Comparison of ENCODE assay signal across 18 cellular contexts in genomic region chr2:215790548-215791421, GRCh38.
"Had no signal": no experiment of that assay in that cellular context is flagged by ENCODE, and none has a peak within 500 bp of the region (broad histone marks: within the 10 kb centered on the region; RNA-seq: fewer than 3 reads in every experiment).

No MANE protein-coding gene starts in this region.

- H3K4me3 Mint-ChIP-seq: activated B cell treated with CpG ODN at 0.5 μM for 24 hours; activated CD4-positive, alpha-beta T cell treated with anti-CD3 and anti-CD28 coated beads, Interleukin-2, amount 10 ng/mL, durations not matched to agents 7 days and 5 days; activated naive CD4-positive, alpha-beta T cell treated with anti-CD3 and anti-CD28 coated beads, Interleukin-2, amount 10 ng/mL, durations not matched to agents 7 days and 5 days; natural killer cell; T-helper 17 cell had no signal

- H3K4me1 Mint-ChIP-seq: activated B cell treated with CpG ODN at 0.5 μM for 24 hours; activated naive CD4-positive, alpha-beta T cell treated with anti-CD3 and anti-CD28 coated beads, Interleukin-2, amount 10 ng/mL, durations not matched to agents 7 days and 5 days had no signal

- H3K27ac Mint-ChIP-seq: activated B cell treated with CpG ODN at 0.5 μM for 24 hours; activated CD4-positive, alpha-beta T cell treated with anti-CD3 and anti-CD28 coated beads, Interleukin-2, amount 10 ng/mL, durations not matched to agents 7 days and 5 days; activated naive CD4-positive, alpha-beta T cell treated with anti-CD3 and anti-CD28 coated beads, Interleukin-2, amount 10 ng/mL, durations not matched to agents 7 days and 5 days; activated T-helper 2 cell treated with anti-CD3 and anti-CD28 coated beads, Interferon-gamma antibody, Interleukin-2, Interleukin-4, amounts not matched to agents 10 μg/mL and 5 μg/mL and 100 μg/mL, durations not matched to agents 14 hours and 24 hours and 36 hours; natural killer cell; T-helper 17 cell had no signal

- H3K27me3 Mint-ChIP-seq: activated CD4-positive, alpha-beta T cell treated with anti-CD3 and anti-CD28 coated beads, Interleukin-2, amount 10 ng/mL, durations not matched to agents 7 days and 5 days had no signal

- H3K9me3 ChIP-seq: adrenal gland, mucosa of descending colon, upper lobe of right lung had no signal

- ATAC-seq: left cardiac atrium; mucosa of descending colon; natural killer cell; stimulated activated naive CD8-positive, alpha-beta T cell treated with anti-CD3 and anti-CD28 coated beads, Interleukin-15, Interleukin-2, amounts not matched to agents 100 U/mL and 50 U/mL, for 24 hours; T-helper 17 cell; upper lobe of right lung had no signal

- H3K36me3 ChIP-seq: adrenal gland, upper lobe of right lung had no signal

- H3K4me3 ChIP-seq: adrenal gland, lung, mucosa of descending colon, upper lobe of right lung had no signal

- H3K36me3 Mint-ChIP-seq: activated naive CD4-positive, alpha-beta T cell treated with anti-CD3 and anti-CD28 coated beads, Interleukin-2, amount 10 ng/mL, durations not matched to agents 7 days and 5 days; natural killer cell had no signal

- H3K27me3 ChIP-seq: adrenal gland, upper lobe of right lung had no signal

- DNase-seq: activated B cell treated with CpG ODN at 0.5 μM for 24 hours; activated CD4-positive, alpha-beta T cell treated with anti-CD3 and anti-CD28 coated beads, Interleukin-2, amount 10 ng/mL, durations not matched to agents 7 days and 5 days; activated naive CD4-positive, alpha-beta T cell treated with anti-CD3 and anti-CD28 coated beads, Interleukin-2, amount 10 ng/mL, durations not matched to agents 7 days and 5 days; adrenal gland; caudate nucleus; cortex of kidney; effector memory CD4-positive, alpha-beta T cell; glutamatergic neuron; left cardiac atrium; mucosa of descending colon; natural killer cell; stimulated activated CD4-positive, alpha-beta T cell treated with anti-CD3 and anti-CD28 coated beads, Interleukin-4, amount 100 ng/mL, for 1 hour; stimulated activated CD8-positive, alpha-beta memory T cell treated with anti-CD3 and anti-CD28 coated beads, Interleukin-4, amount 100 ng/mL, for 48 hours; stimulated activated naive CD8-positive, alpha-beta T cell treated with anti-CD3 and anti-CD28 coated beads, Interleukin-15, Interleukin-2, amounts not matched to agents 100 U/mL and 50 U/mL, for 24 hours; T-helper 17 cell; upper lobe of right lung had no signal

- H3K27ac ChIP-seq: adrenal gland, upper lobe of right lung had no signal

- H3K9me3 Mint-ChIP-seq: activated B cell treated with CpG ODN at 0.5 μM for 24 hours; activated CD4-positive, alpha-beta T cell treated with anti-CD3 and anti-CD28 coated beads, Interleukin-2, amount 10 ng/mL, durations not matched to agents 7 days and 5 days; activated naive CD4-positive, alpha-beta T cell treated with anti-CD3 and anti-CD28 coated beads, Interleukin-2, amount 10 ng/mL, durations not matched to agents 7 days and 5 days; activated T-helper 2 cell treated with anti-CD3 and anti-CD28 coated beads, Interferon-gamma antibody, Interleukin-2, Interleukin-4, amounts not matched to agents 10 μg/mL and 5 μg/mL and 100 μg/mL, durations not matched to agents 14 hours and 24 hours and 36 hours; natural killer cell had no signal
